ENCODE assay signal across 8 cellular contexts in genomic region chr9:764105-764524, GRCh38.
DNase-seq lines count a peak whose midpoint lies in the region; ATAC-seq and TF ChIP-seq lines count a peak whose summit lies in the region.

No MANE protein-coding gene starts in this region.

- peak in 3 of 7 experiments; percentile 9 to 48 (median 16) for DNase-seq in CD8-positive, alpha-beta T cell
- DNase-seq in HuH-7 (ENCODE audit: low spot score) (peak; percentile 59), Peyer's patch (peak; percentile 51 to 85 (median 68)), body of pancreas (peak; percentile 72 to 84 (median 79)), islet precursor cell (peak; percentile 88)
- DNase-seq in stimulated activated CD4-positive, alpha-beta T cell treated with anti-CD3 and anti-CD28 coated beads, Interleukin-4, amount 100 ng/mL, for 24 hours = peak; percentile 31
- no peak for DNase-seq in activated effector memory CD4-positive, alpha-beta T cell treated with Interleukin-2 at 50 U/mL for 16 hours

- no peaks in the 10 kb centered on the region for H3K9me3 ChIP-seq in CD8-positive, alpha-beta T cell (ENCODE audit: low read length)
- no peaks in the 10 kb centered on the region for H3K9me3 ChIP-seq in Peyer's patch
- H3K9me3 ChIP-seq in body of pancreas = no peaks in the 10 kb centered on the region

- H3K4me1 ChIP-seq in CD8-positive, alpha-beta T cell (ENCODE audit: insufficient read depth, low read length) = no peaks in the 10 kb centered on the region
- H3K4me1 ChIP-seq in Peyer's patch (no peaks in the 10 kb centered on the region), body of pancreas (peaks cover 15% of the 10 kb centered on the region)

- 21 to 30% methylated on average over 12 of the region's 12 CpGs for WGBS in body of pancreas, 2 donors

- no peak overlapping the region for H3K4me3 Mint-ChIP-seq in CD8-positive, alpha-beta T cell

- TF ChIP-seq CTCF in CD8-positive, alpha-beta T cell (IDR thresholded peaks at IDR 0.05) = peak; percentile 19
- TF ChIP-seq CTCF in Peyer's patch (IDR thresholded peaks at IDR 0.05) (peak; percentile 28 to 96 (median 82)), body of pancreas (IDR thresholded peaks at IDR 0.05) (peak; percentile 84 to 99 (median 91))

- H3K36me3 Mint-ChIP-seq in CD8-positive, alpha-beta T cell = no peaks in the 10 kb centered on the region

- peaks cover 22% of the 10 kb centered on the region for H3K27me3 Mint-ChIP-seq in CD8-positive, alpha-beta T cell (ENCODE audit: low read depth)

- TF ChIP-seq POLR2A in Peyer's patch (IDR thresholded peaks at IDR 0.05) = no peak
- TF ChIP-seq POLR2A in body of pancreas (IDR thresholded peaks at IDR 0.05) = no peak

- peaks cover 4% of the 10 kb centered on the region for H3K4me1 Mint-ChIP-seq in CD8-positive, alpha-beta T cell (ENCODE audit: low read depth)

- no peaks in the 10 kb centered on the region for H3K27me3 ChIP-seq in CD8-positive, alpha-beta T cell (ENCODE audit: insufficient read depth, low read length)
- H3K27me3 ChIP-seq in Peyer's patch (no peaks in the 10 kb centered on the region), body of pancreas (no peaks in the 10 kb centered on the region)

- intact Hi-C loops in CD8-positive, alpha-beta T cell (cut with DNase I, micrococcal nuclease) = loop anchor here (1.0 to 5.0 kb wide), 3 partner anchors 149 to 377 kb away; no protein-coding TSS in a partner anchor
- intact Hi-C loops in body of pancreas (cut with DNase I) = no loop called here

- H3K9me3 Mint-ChIP-seq in CD8-positive, alpha-beta T cell = no peaks in the 10 kb centered on the region

- CTCF ChIA-PET in CD8-positive, alpha-beta T cell (lab: Charles Lee) = interaction anchor here (1.5 kb wide), 1 partner anchor 13 kb away, joined by 3 read pairs; no protein-coding TSS in a partner anchor

- no peak overlapping the region for H3K27ac Mint-ChIP-seq in CD8-positive, alpha-beta T cell

- H3K27ac ChIP-seq in CD8-positive, alpha-beta T cell (ENCODE audit: low read depth, low read length) = no peak overlapping the region
- H3K27ac ChIP-seq in Peyer's patch (no peak overlapping the region), body of pancreas (no peak overlapping the region)

- H3K4me3 ChIP-seq in CD8-positive, alpha-beta T cell (ENCODE audit: low read depth, low read length) = no peak overlapping the region
- H3K4me3 ChIP-seq in Peyer's patch = peak overlapping the region in 1 of 4 donors; percentile 6
- H3K4me3 ChIP-seq in body of pancreas = no peak overlapping the region

- peak; percentile 62 for ATAC-seq in CD8-positive, alpha-beta T cell
- ATAC-seq in GM19328 (IDR thresholded peaks at IDR 0.05; ENCODE audit: unreplicated experiment) (peak; percentile 82), body of pancreas (peak; percentile 97)

- POLR2A ChIA-PET in CD8-positive, alpha-beta T cell (lab: Charles Lee) = no interaction called here

- no peaks in the 10 kb centered on the region for H3K36me3 ChIP-seq in CD8-positive, alpha-beta T cell (ENCODE audit: insufficient read depth, low read length)
- no peaks in the 10 kb centered on the region for H3K36me3 ChIP-seq in Peyer's patch
- H3K36me3 ChIP-seq in body of pancreas (replicated peaks in 1 of 2; ENCODE audit: insufficient read depth in 1 of 2, low read depth in 2 of 2) = no peaks in the 10 kb centered on the region

Comparison
In these comparisons a context has a peak if more than half of its experiments do, and no peak if none do; other contexts are left out.
1. CTCF ChIP-seq: peak in every context shown above with its lines; median percentile 91 in body of pancreas; 82 in Peyer's patch; 19 in CD8-positive, alpha-beta T cell.